In genomic region chr7:66974986-66975590, GRCh38 we compare ENCODE assay signal across 1 cellular context.
TF ChIP-seq lines count a peak whose summit lies in the region.

No MANE protein-coding gene starts in this region.

TF ChIP-seq in K562, 482 proteins besides CTCF, POLR2A, EP300 and RAD21:
- TF ChIP-seq USF2 (CRISPR knock-in tag; IDR thresholded peaks at IDR 0.05) (peak; percentile 64), SRSF3 (IDR thresholded peaks at IDR 0.05; ENCODE audit: insufficient read depth, low read length) (no peak), TRIM24 (IDR thresholded peaks at IDR 0.05) (peak in 1 of 2 experiments; percentile 65; a peak in 1 of 4 replicates), FOS (IDR thresholded peaks at IDR 0.05; ENCODE audit: extremely low read depth, insufficient read length) (peak; percentile 47), ZNF586 (CRISPR knock-in tag; conservative IDR thresholded peaks at IDR 0.05) (no peak), CHD2 (IDR thresholded peaks at IDR 0.05; ENCODE audit: low read depth, low read length) (0 out of 2 replicates have a peak, but pooled peaks have one; percentile 23), ARNT (IDR thresholded peaks at IDR 0.05) (0 out of 4 replicates have a peak, but pooled peaks of 1 of the 2 experiments have one; percentile 35), TAF7 (tag; IDR thresholded peaks at IDR 0.05) (no peak), SREBF1 (IDR thresholded peaks at IDR 0.05; ENCODE audit: borderline replicate concordance, low read depth, low read length) (peak; percentile 93), NFE2L1 (tag; IDR thresholded peaks at IDR 0.05; ENCODE audit: borderline replicate concordance, low read depth) (no peak), RAD51 (IDR thresholded peaks at IDR 0.05; ENCODE audit: borderline replicate concordance, low read depth) (peak; percentile 62; the same call in 1 of the 2 replicates), ASH1L (IDR thresholded peaks at IDR 0.05; ENCODE audit: borderline replicate concordance, low read depth, partially characterized antibody) (peak; percentile 36), MTA3 (IDR thresholded peaks at IDR 0.05; ENCODE audit: borderline replicate concordance) (peak; percentile 54; the same call in 1 of the 2 replicates), NCOR1 (IDR thresholded peaks at IDR 0.05) (peak; percentile 28; the same call in 1 of the 2 replicates), TBP (optimal IDR thresholded peaks at IDR 0.05; ENCODE audit: low read depth, low read length) (peak; percentile 74), SIN3B (IDR thresholded peaks at IDR 0.05; ENCODE audit: low read depth) (no peak), CC2D1A (IDR thresholded peaks at IDR 0.05) (0 out of 2 replicates have a peak, but pooled peaks have one; percentile 16), ZNF12 (CRISPR knock-in tag; IDR thresholded peaks at IDR 0.05) (no peak), FOXK2 (conservative IDR thresholded peaks at IDR 0.05 in 1 of 2, IDR thresholded peaks at IDR 0.05 in 1 of 2; ENCODE audit: low read depth in 2 of 2) (no peak), TAF9B (IDR thresholded peaks at IDR 0.05; ENCODE audit: partially characterized antibody) (peak; percentile 11), ZNF592 (IDR thresholded peaks at IDR 0.05) (0 out of 2 replicates have a peak, but pooled peaks have one; percentile 28), SP2 (IDR thresholded peaks at IDR 0.05; ENCODE audit: extremely low read depth, low read depth, low read length, poor library complexity, severe bottlenecking) (no peak), NBN (IDR thresholded peaks at IDR 0.05; ENCODE audit: low read depth) (no peak), SMARCA4 (IDR thresholded peaks at IDR 0.05) (no peak), PRDM10 (IDR thresholded peaks at IDR 0.05; ENCODE audit: partially characterized antibody) (peak; percentile 48), RBFOX2 (IDR thresholded peaks at IDR 0.05; ENCODE audit: low read depth, low read length) (0 out of 2 replicates have a peak, but pooled peaks have one; percentile 16), NFYB (IDR thresholded peaks at IDR 0.05; ENCODE audit: extremely low read depth, insufficient read length) (peak; percentile 59)
- TF ChIP-seq, protein P1, sequence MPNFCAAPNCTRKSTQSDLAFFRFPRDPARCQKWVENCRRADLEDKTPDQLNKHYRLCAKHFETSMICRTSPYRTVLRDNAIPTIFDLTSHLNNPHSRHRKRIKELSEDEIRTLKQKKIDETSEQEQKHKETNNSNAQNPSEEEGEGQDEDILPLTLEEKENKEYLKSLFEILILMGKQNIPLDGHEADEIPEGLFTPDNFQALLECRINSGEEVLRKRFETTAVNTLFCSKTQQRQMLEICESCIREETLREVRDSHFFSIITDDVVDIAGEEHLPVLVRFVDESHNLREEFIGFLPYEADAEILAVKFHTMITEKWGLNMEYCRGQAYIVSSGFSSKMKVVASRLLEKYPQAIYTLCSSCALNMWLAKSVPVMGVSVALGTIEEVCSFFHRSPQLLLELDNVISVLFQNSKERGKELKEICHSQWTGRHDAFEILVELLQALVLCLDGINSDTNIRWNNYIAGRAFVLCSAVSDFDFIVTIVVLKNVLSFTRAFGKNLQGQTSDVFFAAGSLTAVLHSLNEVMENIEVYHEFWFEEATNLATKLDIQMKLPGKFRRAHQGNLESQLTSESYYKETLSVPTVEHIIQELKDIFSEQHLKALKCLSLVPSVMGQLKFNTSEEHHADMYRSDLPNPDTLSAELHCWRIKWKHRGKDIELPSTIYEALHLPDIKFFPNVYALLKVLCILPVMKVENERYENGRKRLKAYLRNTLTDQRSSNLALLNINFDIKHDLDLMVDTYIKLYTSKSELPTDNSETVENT (CRISPR knock-in tag; IDR thresholded peaks at IDR 0.05), result no peak
- TF ChIP-seq, protein P2, sequence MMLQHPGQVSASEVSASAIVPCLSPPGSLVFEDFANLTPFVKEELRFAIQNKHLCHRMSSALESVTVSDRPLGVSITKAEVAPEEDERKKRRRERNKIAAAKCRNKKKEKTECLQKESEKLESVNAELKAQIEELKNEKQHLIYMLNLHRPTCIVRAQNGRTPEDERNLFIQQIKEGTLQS (IDR thresholded peaks at IDR 0.05), result peak; percentile 30; the same call in 1 of the 2 replicates
- TF ChIP-seq, protein P2 (CRISPR knock-in tag; conservative IDR thresholded peaks at IDR 0.05), result no peak
- TF ChIP-seq, protein P3, sequence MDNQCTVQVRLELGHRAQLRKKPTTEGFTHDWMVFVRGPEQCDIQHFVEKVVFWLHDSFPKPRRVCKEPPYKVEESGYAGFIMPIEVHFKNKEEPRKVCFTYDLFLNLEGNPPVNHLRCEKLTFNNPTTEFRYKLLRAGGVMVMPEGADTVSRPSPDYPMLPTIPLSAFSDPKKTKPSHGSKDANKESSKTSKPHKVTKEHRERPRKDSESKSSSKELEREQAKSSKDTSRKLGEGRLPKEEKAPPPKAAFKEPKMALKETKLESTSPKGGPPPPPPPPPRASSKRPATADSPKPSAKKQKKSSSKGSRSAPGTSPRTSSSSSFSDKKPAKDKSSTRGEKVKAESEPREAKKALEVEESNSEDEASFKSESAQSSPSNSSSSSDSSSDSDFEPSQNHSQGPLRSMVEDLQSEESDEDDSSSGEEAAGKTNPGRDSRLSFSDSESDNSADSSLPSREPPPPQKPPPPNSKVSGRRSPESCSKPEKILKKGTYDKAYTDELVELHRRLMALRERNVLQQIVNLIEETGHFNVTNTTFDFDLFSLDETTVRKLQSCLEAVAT (IDR thresholded peaks at IDR 0.05), result no peak
- TF ChIP-seq, protein P4, sequence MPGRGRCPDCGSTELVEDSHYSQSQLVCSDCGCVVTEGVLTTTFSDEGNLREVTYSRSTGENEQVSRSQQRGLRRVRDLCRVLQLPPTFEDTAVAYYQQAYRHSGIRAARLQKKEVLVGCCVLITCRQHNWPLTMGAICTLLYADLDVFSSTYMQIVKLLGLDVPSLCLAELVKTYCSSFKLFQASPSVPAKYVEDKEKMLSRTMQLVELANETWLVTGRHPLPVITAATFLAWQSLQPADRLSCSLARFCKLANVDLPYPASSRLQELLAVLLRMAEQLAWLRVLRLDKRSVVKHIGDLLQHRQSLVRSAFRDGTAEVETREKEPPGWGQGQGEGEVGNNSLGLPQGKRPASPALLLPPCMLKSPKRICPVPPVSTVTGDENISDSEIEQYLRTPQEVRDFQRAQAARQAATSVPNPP (IDR thresholded peaks at IDR 0.05; ENCODE audit: borderline replicate concordance, insufficient read depth, insufficient read length), result no peak
- TF ChIP-seq, protein P5, sequence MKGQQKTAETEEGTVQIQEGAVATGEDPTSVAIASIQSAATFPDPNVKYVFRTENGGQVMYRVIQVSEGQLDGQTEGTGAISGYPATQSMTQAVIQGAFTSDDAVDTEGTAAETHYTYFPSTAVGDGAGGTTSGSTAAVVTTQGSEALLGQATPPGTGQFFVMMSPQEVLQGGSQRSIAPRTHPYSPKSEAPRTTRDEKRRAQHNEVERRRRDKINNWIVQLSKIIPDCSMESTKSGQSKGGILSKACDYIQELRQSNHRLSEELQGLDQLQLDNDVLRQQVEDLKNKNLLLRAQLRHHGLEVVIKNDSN (CRISPR knock-in tag; IDR thresholded peaks at IDR 0.05), result peak; percentile 80
